In the genomic region with DNA sequence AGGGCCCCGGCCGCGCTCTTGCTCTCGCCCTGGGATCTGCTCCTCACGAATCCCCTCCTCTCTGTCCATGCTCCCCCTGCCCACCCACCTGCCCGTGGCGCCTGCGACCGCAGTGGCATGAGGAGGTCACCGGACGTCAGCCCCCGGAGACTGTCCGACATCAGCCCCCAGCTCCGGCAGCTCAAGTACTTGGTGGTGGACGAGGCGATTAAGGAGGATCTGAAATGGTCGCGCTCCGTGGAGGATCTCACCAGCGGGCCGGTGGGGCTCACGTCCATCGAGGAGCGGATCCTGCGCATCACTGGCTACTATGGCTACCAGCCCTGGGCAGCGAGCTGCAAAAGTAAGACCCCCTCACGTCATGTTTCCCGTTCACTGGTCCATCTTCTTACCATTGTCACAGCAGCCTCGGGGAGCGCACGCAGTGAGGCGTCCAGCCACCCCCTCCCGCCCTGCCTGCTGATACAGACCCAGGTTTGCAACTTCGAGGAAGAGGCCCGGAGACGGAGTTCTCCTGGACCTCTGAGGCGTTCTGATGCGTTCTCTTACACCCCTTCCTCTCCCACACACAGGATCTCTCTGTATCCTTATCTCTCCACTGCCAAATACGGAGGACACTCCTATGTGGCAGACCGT, we compare ENCODE assay signal across 14 cellular contexts. TPM values are rescaled to one million over a fixed set of nuclear protein-coding genes. Genes with fewer than 3 reads are reported as not detected.
A peak's percentile ranks its signal among the peaks of the same experiment; 100 is the strongest.
DNase-seq lines count a peak whose midpoint lies in the region; FAIRE-seq and TF ChIP-seq lines count a peak whose summit lies in the region.
"Had no signal": no experiment of that assay in that cellular context is flagged by ENCODE, and none has a peak within 500 bp of the region (broad histone marks: within the 10 kb centered on the region; RNA-seq: fewer than 3 reads in every experiment).

No MANE protein-coding gene starts in this region.

- TF ChIP-seq EP300 in stomach (IDR thresholded peaks at IDR 0.05) = no peak

- H3K9me3 ChIP-seq in kidney (ENCODE audit: control insufficient read depth in 1 of 2, low read length in 2 of 2) (no peaks in the 10 kb centered on the region), stomach (peaks cover 0 to 4% (median 2%) of the 10 kb centered on the region in 4 donors)

- H3K27ac ChIP-seq in caudate nucleus (ENCODE audit: low read depth, low read length) = peak overlapping the region; percentile 88
- H3K27ac ChIP-seq in kidney (ENCODE audit: low read depth in 2 of 2, low read length in 2 of 2) = no peak overlapping the region
- H3K27ac ChIP-seq in stomach = no peak overlapping the region
- H3K27ac ChIP-seq: 22Rv1 had no signal

- peak; percentile 49 for DNase-seq in NCI-H82 (lab: John Stamatoyannopoulos, UW)
- DNase-seq in NCI-H82 treated with DMSO at 0.1 percent for 48 hours (lab: John Stamatoyannopoulos, UW; ENCODE audit: unreplicated experiment) = no peak
- peak in 9 of 61 donors; percentile 1 to 42 (median 21) for DNase-seq in caudate nucleus (lab: John Stamatoyannopoulos, UW)
- peak; percentile 58 for DNase-seq in kidney
- DNase-seq in stomach = no peak
- DNase-seq in cerebellar nuclear complex (lab: John Stamatoyannopoulos, UW) = no peak
- DNase-seq in GM10266 (ENCODE audit: extremely low spot score) = no peak
- DNase-seq in GDM1 (lab: John Stamatoyannopoulos, UW) = no peak
- DNase-seq: DMS153, NCI-H146, small intestine, T1000 had no signal

- TF ChIP-seq POLR2A in stomach (IDR thresholded peaks at IDR 0.05) = no peak

- peaks cover 14 to 57% (median 24%) of the 10 kb centered on the region in 3 donors for H3K27me3 ChIP-seq in stomach

- H3K4me1 ChIP-seq in kidney (ENCODE audit: control insufficient read depth in 1 of 2, insufficient read depth in 1 of 2, low read depth in 1 of 2, low read length in 2 of 2) (peaks cover 0 to 2% of the 10 kb centered on the region in 2 donors), stomach (peaks cover 5 to 17% (median 10%) of the 10 kb centered on the region in 4 donors)

- no peak overlapping the region for H3K9ac ChIP-seq in kidney (ENCODE audit: low read length in 2 of 2)

- intact Hi-C loops in kidney (cut with DNase I) (no loop called here), stomach (cut with DNase I; ENCODE audit: low total_unique reads) (no loop called here)

- peak overlapping the region in 1 of 2 donors; percentile 17 for H3K4me3 ChIP-seq in kidney (ENCODE audit: low read length in 2 of 2)
- peak overlapping the region; percentile 20 to 41 (median 30) for H3K4me3 ChIP-seq in stomach

- WGBS in stomach, 5 donors = 1 to 8% (median 7%) methylated on average over 11 to 40 of the region's 40 CpGs

- no peak for FAIRE-seq in kidney (lab: Jason Lieb, UNC)
- FAIRE-seq: small intestine had no signal

- TF ChIP-seq CTCF in kidney (IDR thresholded peaks at IDR 0.05; ENCODE audit: borderline replicate concordance, extremely low read depth, insufficient read depth) (no peak), stomach (IDR thresholded peaks at IDR 0.05) (no peak), GM10266 (IDR thresholded peaks at IDR 0.05; ENCODE audit: control insufficient read depth, insufficient read depth, low read depth, missing control alignments) (no peak)

- H3K36me3 ChIP-seq in kidney (ENCODE audit: control insufficient read depth in 1 of 2, insufficient read depth in 2 of 2, low read length in 2 of 2) (no peaks in the 10 kb centered on the region), stomach (no peaks in the 10 kb centered on the region)

RNA-seq across cellular contexts. Expression of a gene that starts 1.1 kb away (rescaled TPM):
- total RNA-seq in kidney (0.66 TPM), stomach (1 to 10 TPM in 1 of 5 donors, under 1 TPM in 2, not detected in 2; under 0.01 to 1.5 (median 0.43) TPM)
- polyA plus RNA-seq in kidney (ENCODE audit: insufficient read depth, low read depth, low replicate concordance) (0.41 TPM), stomach (under 1 TPM; 0.50 to 0.76 (median 0.68) TPM)
- total RNA-seq: mesenteric fat pad had no signal

Comparison
In these comparisons a context has a peak if more than half of its experiments do, and no peak if none do; other contexts are left out.
1. DNase-seq: peak in NCI-H82 (single experiment) and kidney (single experiment); none in NCI-H82 treated with DMSO at 0.1 percent for 48 hours (single experiment), stomach (single experiment), cerebellar nuclear complex (0 of 2), GM10266 (single experiment) and GDM1 (single experiment).